8 cellular contexts compared by ENCODE assay signal in the genomic region with DNA sequence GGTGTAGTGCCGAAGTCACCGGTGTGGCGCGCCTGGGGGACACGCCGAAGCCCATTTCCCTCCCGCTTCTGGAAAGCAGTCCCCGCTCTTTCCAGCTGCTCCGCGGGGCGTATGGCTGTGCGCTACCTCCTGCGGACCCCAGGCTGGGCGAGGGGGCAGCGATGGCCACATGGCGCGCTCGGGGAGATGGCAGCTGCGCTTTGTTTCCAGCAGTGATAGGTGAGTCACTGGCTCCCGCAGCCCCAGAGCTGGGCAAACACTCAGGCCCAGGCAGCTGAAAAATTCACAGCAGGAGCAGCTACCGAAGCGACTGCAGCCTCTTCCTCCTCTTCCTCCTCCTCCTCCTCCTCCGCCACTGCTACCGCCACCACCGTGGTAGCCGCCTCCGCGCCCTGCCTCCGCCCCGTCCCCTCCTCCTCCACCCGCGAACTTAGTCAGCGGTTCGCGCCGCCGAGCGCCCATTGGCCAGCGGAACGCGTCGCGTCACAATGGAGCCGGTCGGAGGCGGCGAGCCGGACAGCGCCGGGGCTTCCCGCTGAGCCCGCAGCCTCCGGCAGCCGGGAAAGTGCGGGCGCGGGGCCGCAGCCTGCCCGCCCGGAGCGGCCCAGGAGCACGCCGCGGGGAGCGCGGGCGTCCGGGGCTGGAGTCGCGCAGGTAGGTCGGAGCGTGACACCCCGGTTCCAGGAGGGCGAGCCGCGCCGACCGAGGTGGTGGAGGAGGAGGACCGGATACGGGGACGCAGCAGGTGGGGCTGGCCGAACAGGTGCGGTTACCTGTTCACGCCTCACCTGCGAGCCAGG. TPM values are rescaled to one million over a fixed set of nuclear protein-coding genes. Genes with fewer than 3 reads are reported as not detected.
DNase-seq lines count a peak whose midpoint lies in the region; ATAC-seq and TF ChIP-seq lines count a peak whose summit lies in the region.

TSS of gene LRRC8B (plus strand) at position 461 of the 800 bp plus-strand sequence. CDS start 57,822 bp downstream, outside the sequence.

- H3K4me1 Mint-ChIP-seq in H9 (peaks cover 23 to 27% of the 10 kb centered on the region in 2 experiments), glutamatergic neuron (ENCODE audit: low read depth, unreplicated experiment) (peaks cover 8% of the 10 kb centered on the region)
- H3K4me1 Mint-ChIP-seq in activated naive CD8-positive, alpha-beta T cell (ENCODE audit: low read depth): peaks cover 36% of the 10 kb centered on the region

- H3K56ac ChIP-seq in H9 (ENCODE audit: insufficient read length, low read depth, low read length): no peak within 1 kb of the TSS

- peak within 1 kb of the TSS; percentile 71; the same call in 1 of the 2 replicates for H3K4ac ChIP-seq in H9 (ENCODE audit: low read depth, low read length)

- H3K79me2 ChIP-seq in H9 (ENCODE audit: insufficient read depth, low read length) (peaks cover 4% of the 10 kb centered on the region; the same call in 1 of the 2 replicates), osteoblast (ENCODE audit: insufficient read depth, low read length) (no peaks in the 10 kb centered on the region)

- H3K9me3 Mint-ChIP-seq in H9 (peaks cover 1 to 9% of the 10 kb centered on the region in 2 experiments; a peak in 1 of 5 replicates), glutamatergic neuron (ENCODE audit: unreplicated experiment) (peaks cover 11% of the 10 kb centered on the region)
- H3K9me3 Mint-ChIP-seq in activated naive CD8-positive, alpha-beta T cell (ENCODE audit: low read depth): no peaks in the 10 kb centered on the region

- peaks cover 5 to 8% (median 8%) of the 10 kb centered on the region in 3 experiments; a peak in 6 of 7 replicates for H3K36me3 Mint-ChIP-seq in H9 (ENCODE audit: insufficient read depth in 1 of 3, low read depth in 3 of 3)
- H3K36me3 Mint-ChIP-seq in activated naive CD8-positive, alpha-beta T cell: peaks cover 17% of the 10 kb centered on the region
- H3K36me3 Mint-ChIP-seq in glutamatergic neuron (ENCODE audit: unreplicated experiment): no peaks in the 10 kb centered on the region

- no peak within 1 kb of the TSS for H2BK15ac ChIP-seq in H9 (ENCODE audit: low read depth, low read length)

- H2BK5ac ChIP-seq in H9 (ENCODE audit: insufficient read length, low read length): peak within 1 kb of the TSS; percentile 7

- no peak within 1 kb of the TSS for H3T11ph ChIP-seq in H9 (ENCODE audit: low read length)

- H3K27ac Mint-ChIP-seq in H9 (peak within 1 kb of the TSS; percentile 82 to 96 (median 86)), glutamatergic neuron (ENCODE audit: unreplicated experiment) (peak within 1 kb of the TSS; percentile 65)
- peak within 1 kb of the TSS; percentile 98 for H3K27ac Mint-ChIP-seq in activated naive CD8-positive, alpha-beta T cell

- H3K18ac ChIP-seq in H9 (ENCODE audit: insufficient read length, low read depth, low read length): peak within 1 kb of the TSS; percentile 98

- no peak within 1 kb of the TSS for H2BK20ac ChIP-seq in H9 (ENCODE audit: low read depth, low read length, poor library complexity, severe bottlenecking)

- peak; percentile 86 for ATAC-seq in thoracic aorta (ENCODE audit: insufficient number of reproducible peaks, low FRiP score, low read depth)

- no peaks in the 10 kb centered on the region for H3K9me3 ChIP-seq in H9 (ENCODE audit: control insufficient read depth, low read depth, low read length)
- no peaks in the 10 kb centered on the region for H3K9me3 ChIP-seq in MG63
- no peaks in the 10 kb centered on the region for H3K9me3 ChIP-seq in osteoblast (ENCODE audit: low read depth, low read length)
- H3K9me3 ChIP-seq in thoracic aorta: no peaks in the 10 kb centered on the region

- H3K4me3 Mint-ChIP-seq in H9: peak within 1 kb of the TSS; percentile 73 to 89
- no peak within 1 kb of the TSS for H3K4me3 Mint-ChIP-seq in activated naive CD8-positive, alpha-beta T cell
- H3K4me3 Mint-ChIP-seq in glutamatergic neuron (ENCODE audit: unreplicated experiment): peak within 1 kb of the TSS; percentile 88

- H3K23me2 ChIP-seq in H9 (ENCODE audit: insufficient read length, low read depth, low read length, poor library complexity, severe bottlenecking): peaks cover 8% of the 10 kb centered on the region

- H4K91ac ChIP-seq in H9 (ENCODE audit: insufficient read length, low read depth, low read length): peak within 1 kb of the TSS; percentile 0

- H3K4me2 ChIP-seq in H9 (ENCODE audit: insufficient read depth, insufficient read length, low read length) (peak within 1 kb of the TSS; percentile 72), osteoblast (ENCODE audit: insufficient read depth, low read length) (peak within 1 kb of the TSS; percentile 90)

- H3K27me3 ChIP-seq in H9 (ENCODE audit: insufficient read depth, low read length) (no peaks in the 10 kb centered on the region), MG63 (no peaks in the 10 kb centered on the region), osteoblast (ENCODE audit: insufficient read depth, low read length) (peaks cover 5% of the 10 kb centered on the region), thoracic aorta (replicated peaks; ENCODE audit: insufficient read depth) (no peaks in the 10 kb centered on the region)

- H3K9ac ChIP-seq in H9 (ENCODE audit: extremely low read depth, insufficient read length, low read length): peak within 1 kb of the TSS; percentile 83

- H4K20me1 ChIP-seq in H9 (ENCODE audit: control insufficient read depth, insufficient read depth, insufficient read length): no peaks in the 10 kb centered on the region
- H4K20me1 ChIP-seq in osteoblast (ENCODE audit: insufficient read depth, low read length): no peaks in the 10 kb centered on the region

- peak within 1 kb of the TSS; percentile 95 for H3K14ac ChIP-seq in H9 (ENCODE audit: insufficient read depth, low read length)

- no peak within 1 kb of the TSS for H2BK120ac ChIP-seq in H9 (ENCODE audit: low read depth, low read length, poor library complexity, severe bottlenecking)

- DNase-seq in GDM1 (lab: John Stamatoyannopoulos, UW) (peak; percentile 90), H9 (peak; percentile 91), MG63 (peak; percentile 88), SKM-1 treated with dmso at 0.1 percent for 144 hours (lab: John Stamatoyannopoulos, UW; ENCODE audit: unreplicated experiment) (peak; percentile 88), glutamatergic neuron (peak; percentile 93), osteoblast (ENCODE audit: insufficient read length, low spot score, missing footprints) (peak; percentile 98), thoracic aorta (ENCODE audit: low spot score) (peak; percentile 41)

- peaks cover 5% of the 10 kb centered on the region; the same call in 1 of the 2 replicates for H3K4me1 ChIP-seq in H9 (ENCODE audit: insufficient read depth, low read length)
- H3K4me1 ChIP-seq in osteoblast (ENCODE audit: insufficient read depth, low read length): peaks cover 10% of the 10 kb centered on the region
- peaks cover 0 to 3% of the 10 kb centered on the region in 2 donors for H3K4me1 ChIP-seq in thoracic aorta (ENCODE audit: control insufficient read depth in 1 of 2, low read depth in 2 of 2)

- no peak for TF ChIP-seq CTCF in H9 (conservative IDR thresholded peaks at IDR 0.05)
- TF ChIP-seq CTCF in glutamatergic neuron (IDR thresholded peaks at IDR 0.05; ENCODE audit: partially characterized antibody, unreplicated experiment): no peak
- TF ChIP-seq CTCF in osteoblast (IDR thresholded peaks at IDR 0.05; ENCODE audit: extremely low read depth, low read depth, low read length): no peak
- TF ChIP-seq CTCF in thoracic aorta (IDR thresholded peaks at IDR 0.05): no peak

- H3K79me1 ChIP-seq in H9 (ENCODE audit: insufficient read depth, low read depth, low read length, poor library complexity, severe bottlenecking): no peaks in the 10 kb centered on the region

- H3K27me3 Mint-ChIP-seq in H9 (ENCODE audit: low read depth) (0 out of 2 replicates have a peak, but pooled peaks cover 2% of the 10 kb centered on the region), glutamatergic neuron (ENCODE audit: unreplicated experiment) (peaks cover 7% of the 10 kb centered on the region)
- no peaks in the 10 kb centered on the region for H3K27me3 Mint-ChIP-seq in activated naive CD8-positive, alpha-beta T cell

- no CpG with 5 or more reads among the region's 85 CpGs for WGBS in H9 (ENCODE audit: extremely low coverage, insufficient read length, low lambda C conversion rate)

- H3K4me3 ChIP-seq in MG63 (peak within 1 kb of the TSS; percentile 66), osteoblast (ENCODE audit: insufficient read depth, low read length) (peak within 1 kb of the TSS; percentile 85), thoracic aorta (peak within 1 kb of the TSS; percentile 92)

- H3K27ac ChIP-seq in H9 (ENCODE audit: insufficient read length, low read depth, low read length) (peak within 1 kb of the TSS; percentile 58), osteoblast (ENCODE audit: low read depth, low read length) (peak within 1 kb of the TSS; percentile 49), thoracic aorta (peak within 1 kb of the TSS; percentile 57)

- H2AFZ ChIP-seq in H9 (ENCODE audit: low read length) (no peak within 1 kb of the TSS), osteoblast (ENCODE audit: low read length) (peak within 1 kb of the TSS; percentile 97)

- no peak within 1 kb of the TSS for H2BK12ac ChIP-seq in H9 (ENCODE audit: insufficient read length, low read depth, low read length)

- no peak within 1 kb of the TSS for H2AK5ac ChIP-seq in H9 (ENCODE audit: insufficient read length, low read length)

- H3K23ac ChIP-seq in H9 (ENCODE audit: insufficient read length, low read depth, low read length): no peak within 1 kb of the TSS

- H4K8ac ChIP-seq in H9 (replicated peaks; ENCODE audit: insufficient read length, low read depth, low read length): no peak within 1 kb of the TSS

- no peaks in the 10 kb centered on the region for H3K36me3 ChIP-seq in MG63
- H3K36me3 ChIP-seq in osteoblast (ENCODE audit: insufficient read depth, low read length): no peaks in the 10 kb centered on the region
- H3K36me3 ChIP-seq in thoracic aorta: no peaks in the 10 kb centered on the region

- H4K5ac ChIP-seq in H9 (ENCODE audit: insufficient read length, low read depth, low read length): peak within 1 kb of the TSS; percentile 13

RNA-seq across cellular contexts. Expression of gene LRRC8B, which starts in this region (rescaled TPM):
- total RNA-seq in H9 (2021) (29.1 and 33.2 TPM in 2 replicates), glutamatergic neuron (ENCODE audit: unreplicated experiment) (17.7 TPM), osteoblast (1.2 and 1.4 TPM in 2 replicates), thoracic aorta (1 to 10 TPM; 5.5 to 6.5 TPM)
- total RNA-seq in MG63 (2014; rRNA removed; shearing (Covaris generic); ENCODE audit: low replicate concordance): 1.1 and 10.3 TPM in 2 replicates

Comparison
In these comparisons a context has a peak if more than half of its experiments do, and no peak if none do; other contexts are left out.
1. Peak in every context shown above with its lines: DNase-seq, ATAC-seq, H3K4me3 ChIP-seq and H3K27ac ChIP-seq.
2. DNase-seq: peak in every context shown above with its lines; median percentile 98 in osteoblast; 93 in glutamatergic neuron; 91 in H9; 90 in GDM1; 88 in MG63; 88 in SKM-1 treated with dmso at 0.1 percent for 144 hours; 41 in thoracic aorta.